8 cellular contexts compared by ENCODE assay signal in genomic region chr12:47819902-47820630, GRCh38. TPM values are rescaled to one million over a fixed set of nuclear protein-coding genes. Genes with fewer than 3 reads are reported as not detected.
DNase-seq lines count a peak whose midpoint lies in the region; ATAC-seq and TF ChIP-seq lines count a peak whose summit lies in the region.

TSS of gene HDAC7 (minus strand) at chr12:47819903. CDS start at chr12:47819785, 118 bp downstream.

- 0% methylated on average over 15 of the region's 58 CpGs for WGBS in right lobe of liver (ENCODE audit: insufficient coverage, low coverage, low lambda C conversion rate, missing lambda C conversion rate)

- TF ChIP-seq CTCF in right lobe of liver (IDR thresholded peaks at IDR 0.05), result no peak

- peak; percentile 77 for TF ChIP-seq POLR2A in right lobe of liver (IDR thresholded peaks at IDR 0.05)

- H3K27me3 ChIP-seq in duodenal mucosa (ENCODE audit: control insufficient read depth in 1 of 2, insufficient read depth in 2 of 2, low read length in 2 of 2) (no peaks in the 10 kb centered on the region), right lobe of liver (no peaks in the 10 kb centered on the region)

- POLR2A ChIA-PET in HEK293T (lab: Yijun Ruan, JAX), result interaction anchor here (0.9 to 3.0 kb wide), 9 partner anchors 7 to 114 kb away, joined by 3 to 14 read pairs (median 4); partner anchors contain the start of gene RPAP3

- H3K36me3 ChIP-seq in duodenal mucosa (ENCODE audit: control insufficient read depth in 1 of 2, insufficient read depth in 2 of 2, low read length in 2 of 2), result no peaks in the 10 kb centered on the region
- no peaks in the 10 kb centered on the region for H3K36me3 ChIP-seq in right lobe of liver

- CTCF ChIA-PET in HEK293T (lab: Yijun Ruan, JAX), result interaction anchor here (0.5 to 1.4 kb wide), 3 partner anchors 9 to 118 kb away, joined by 3 to 5 read pairs (median 4); no protein-coding TSS in a partner anchor

- H3K27ac ChIP-seq in duodenal mucosa (ENCODE audit: low read depth, low read length) (peak within 1 kb of the TSS; percentile 90), right lobe of liver (peak within 1 kb of the TSS; percentile 72 to 85 (median 76))

- peak; percentile 66 to 69 (median 67) for ATAC-seq in right lobe of liver
- ATAC-seq in HG03196 (IDR thresholded peaks at IDR 0.05; ENCODE audit: unreplicated experiment), result no peak

- peak within 1 kb of the TSS; percentile 86 to 93 for H3K4me3 ChIP-seq in duodenal mucosa (ENCODE audit: low read depth in 1 of 2, low read length in 2 of 2)
- peak within 1 kb of the TSS; percentile 49 to 63 (median 59) for H3K4me3 ChIP-seq in right lobe of liver

- DNase-seq in ELF-1 (ENCODE audit: low read depth, low spot score), result peak; percentile 81
- peak; percentile 82 for DNase-seq in HEK293T (ENCODE audit: extremely low spot score)
- peak; percentile 75 for DNase-seq in NCI-H2171 treated with DMSO at 0.1 percent for 48 hours (lab: John Stamatoyannopoulos, UW)
- peak; percentile 68 to 76 for DNase-seq in activated CD4-positive, alpha-beta T cell treated with anti-CD3 and anti-CD28 coated beads, Interleukin-2, amount 50 U/mL, for 4 hours
- peak; percentile 77 to 86 (median 81) for DNase-seq in right lobe of liver
- DNase-seq in stimulated activated CD4-positive, alpha-beta T cell treated with anti-CD3 and anti-CD28 coated beads, Interleukin-2, amount 100 ng/mL, for 48 hours, result peak; percentile 60 to 68

- H3K4me1 ChIP-seq in duodenal mucosa (ENCODE audit: control insufficient read depth in 1 of 2, insufficient read depth in 2 of 2, low read length in 2 of 2) (peaks cover 55% of the 10 kb centered on the region in 2 donors), right lobe of liver (peaks cover 0 to 3% (median 0%) of the 10 kb centered on the region in 4 donors)

- intact Hi-C loops in right lobe of liver (cut with DNase I), result no loop called here

- H3K9ac ChIP-seq in duodenal mucosa (ENCODE audit: low read depth in 1 of 2, low read length in 2 of 2), result peak within 1 kb of the TSS; percentile 74 to 95

- no peaks in the 10 kb centered on the region for H3K9me3 ChIP-seq in duodenal mucosa (ENCODE audit: control insufficient read depth in 1 of 2, low read length in 2 of 2)
- no peaks in the 10 kb centered on the region for H3K9me3 ChIP-seq in right lobe of liver

TF ChIP-seq in HEK293T, 16 proteins besides CTCF, POLR2A, EP300 and RAD21:
- TF ChIP-seq CTBP1 (IDR thresholded peaks at IDR 0.05; ENCODE audit: borderline replicate concordance) (no peak), NFRKB (IDR thresholded peaks at IDR 0.05) (no peak), ELF4 (IDR thresholded peaks at IDR 0.05) (no peak), FOXK2 (IDR thresholded peaks at IDR 0.05) (no peak), BHLHE40 (IDR thresholded peaks at IDR 0.05; ENCODE audit: borderline replicate concordance) (no peak), ARNT (IDR thresholded peaks at IDR 0.05) (no peak), FOXA1 (IDR thresholded peaks at IDR 0.05) (no peak), L3MBTL2 (conservative IDR thresholded peaks at IDR 0.05) (no peak), SP1 (IDR thresholded peaks at IDR 0.05) (no peak), HDGF (IDR thresholded peaks at IDR 0.05; ENCODE audit: borderline replicate concordance) (no peak), FOXM1 (IDR thresholded peaks at IDR 0.05; ENCODE audit: borderline replicate concordance) (no peak), LEF1 (IDR thresholded peaks at IDR 0.05; ENCODE audit: borderline replicate concordance) (no peak), SUZ12 (IDR thresholded peaks at IDR 0.05) (no peak), PKNOX1 (IDR thresholded peaks at IDR 0.05) (no peak), TARDBP (IDR thresholded peaks at IDR 0.05) (no peak; the same call in 1 of the 2 replicates), ZNF384 (IDR thresholded peaks at IDR 0.05) (no peak)

RNA-seq across cellular contexts. Expression of gene HDAC7, which starts in this region (rescaled TPM):
- total RNA-seq in right lobe of liver, result 10 to 100 TPM in 2 of 6 experiments, 1 to 10 TPM in 4; 6.6 to 18.8 (median 8.4) TPM
